8 cellular contexts compared by ENCODE assay signal in the genomic region with DNA sequence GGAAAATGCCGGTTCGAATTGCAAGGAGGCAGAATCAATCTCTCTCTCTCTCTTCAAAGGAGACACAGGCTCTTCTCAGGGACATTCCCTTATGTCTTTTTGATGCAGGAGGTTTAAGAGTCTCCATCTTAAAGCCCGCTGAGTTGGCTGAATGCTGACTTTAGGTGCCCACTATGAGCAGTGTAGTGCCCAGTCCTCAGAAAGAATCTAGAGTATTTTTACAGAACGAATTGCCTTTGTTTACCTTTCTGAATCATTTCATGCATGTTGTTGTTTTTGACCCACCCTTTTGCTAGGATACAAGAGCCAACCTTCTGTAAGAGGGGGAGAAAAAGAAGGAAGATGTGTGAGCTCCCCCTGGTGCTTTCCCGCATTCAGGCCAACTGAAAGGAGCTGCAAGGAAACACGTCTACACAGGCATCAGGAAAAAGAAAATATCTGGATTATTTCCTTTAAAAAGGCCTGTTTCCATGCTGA.
DNase-seq lines count a peak whose midpoint lies in the region; ATAC-seq and TF ChIP-seq lines count a peak whose summit lies in the region.

No MANE protein-coding gene starts in this region.

- peak overlapping the region; percentile 76 for H3K4me3 Mint-ChIP-seq in endothelial cell (ENCODE audit: unreplicated experiment)
- no peak overlapping the region for H3K4me3 Mint-ChIP-seq in memory B cell

- H3K27me3 Mint-ChIP-seq in endothelial cell (ENCODE audit: unreplicated experiment): no peaks in the 10 kb centered on the region
- peaks cover 5% of the 10 kb centered on the region for H3K27me3 Mint-ChIP-seq in memory B cell

- H3K27ac Mint-ChIP-seq in endothelial cell (ENCODE audit: unreplicated experiment): peak overlapping the region; percentile 80
- H3K27ac Mint-ChIP-seq in memory B cell: peak overlapping the region; percentile 85

- DNase-seq in NCI-H187 (lab: John Stamatoyannopoulos, UW) (peak; percentile 20 to 30), NCI-H187 treated with DMSO at 0.1 percent for 48 hours (lab: John Stamatoyannopoulos, UW) (no peak), NCI-H526 treated with DMSO at 0.1 percent for 48 hours (lab: John Stamatoyannopoulos, UW) (peak; percentile 75), endothelial cell (ENCODE audit: low spot score) (peak; percentile 63), memory B cell (ENCODE audit: low spot score in 2 of 2) (no peak)
- DNase-seq in activated effector memory CD4-positive, alpha-beta T cell treated with Interleukin-2 at 50 U/mL for 16 hours: no peak

- H3K4me1 Mint-ChIP-seq in endothelial cell (ENCODE audit: unreplicated experiment) (peaks cover 24% of the 10 kb centered on the region), memory B cell (peaks cover 9% of the 10 kb centered on the region)

- no peaks in the 10 kb centered on the region for H3K36me3 Mint-ChIP-seq in endothelial cell (ENCODE audit: low read depth, unreplicated experiment)
- no peaks in the 10 kb centered on the region for H3K36me3 Mint-ChIP-seq in memory B cell

- ATAC-seq in memory B cell (ENCODE audit: low read depth) (no peak), HG02798 (IDR thresholded peaks at IDR 0.05; ENCODE audit: poor library complexity, unreplicated experiment) (no peak), GM19463 (IDR thresholded peaks at IDR 0.05; ENCODE audit: unreplicated experiment) (no peak)

- peak; percentile 68 for TF ChIP-seq CTCF in endothelial cell (IDR thresholded peaks at IDR 0.05; ENCODE audit: unreplicated experiment)

- H3K9me3 Mint-ChIP-seq in endothelial cell (ENCODE audit: unreplicated experiment) (no peaks in the 10 kb centered on the region), memory B cell (no peaks in the 10 kb centered on the region)

Comparison
In these comparisons a context has a peak if more than half of its experiments do, and no peak if none do; other contexts are left out.
1. DNase-seq: peak in NCI-H187 (2 of 2), NCI-H526 treated with DMSO at 0.1 percent for 48 hours (single experiment) and endothelial cell (single experiment); none in NCI-H187 treated with DMSO at 0.1 percent for 48 hours (single experiment), memory B cell (0 of 2) and activated effector memory CD4-positive, alpha-beta T cell treated with Interleukin-2 at 50 U/mL for 16 hours (single experiment).